In genomic region chr1:29708381-29708780, GRCh38 we compare ENCODE assay signal across 1 cellular context.
TF ChIP-seq lines count a peak whose summit lies in the region.

No MANE protein-coding gene starts in this region.

TF ChIP-seq in GM23338, 12 proteins besides CTCF, POLR2A, EP300 and RAD21 (continued from another document):
- TF ChIP-seq REST (IDR thresholded peaks at IDR 0.05; ENCODE audit: unreplicated experiment) (no peak), CREB1 (CRISPR knock-in tag; IDR thresholded peaks at IDR 0.05; ENCODE audit: low read depth) (no peak), EZH2 (IDR thresholded peaks at IDR 0.05; ENCODE audit: low read depth, unreplicated experiment) (no peak), STAT1 (IDR thresholded peaks at IDR 0.05; ENCODE audit: unreplicated experiment) (no peak), NANOG (IDR thresholded peaks at IDR 0.05; ENCODE audit: borderline replicate concordance) (no peak), ZNF331 (CRISPR knock-in tag; IDR thresholded peaks at IDR 0.05; ENCODE audit: low read depth) (no peak), ZNF462 (CRISPR knock-in tag; IDR thresholded peaks at IDR 0.05) (no peak), JUNB (IDR thresholded peaks at IDR 0.05; ENCODE audit: unreplicated experiment) (no peak)
TF ChIP-seq in GM23338: peak in this region for 0.
